In genomic region chr4:78477276-78477675, GRCh38 we compare ENCODE assay signal across 20 cellular contexts.
DNase-seq lines count a peak whose midpoint lies in the region; ATAC-seq, FAIRE-seq and TF ChIP-seq lines count a peak whose summit lies in the region.
"Had no signal": no experiment of that assay in that cellular context is flagged by ENCODE, and none has a peak within 500 bp of the region (broad histone marks: within the 10 kb centered on the region; RNA-seq: fewer than 3 reads in every experiment).

No MANE protein-coding gene starts in this region.

- H3K4me2 ChIP-seq in PC-3 (ENCODE audit: low read length), result no peak overlapping the region
- H3K4me2 ChIP-seq: KMS-11 had no signal

- no peaks in the 10 kb centered on the region for H3K36me3 Mint-ChIP-seq in T-helper 17 cell (ENCODE audit: low read depth)
- H3K36me3 Mint-ChIP-seq: immature natural killer cell, naive B cell had no signal

- H3K9me2 ChIP-seq in PC-3 (replicated peaks; ENCODE audit: low read length), result no peaks in the 10 kb centered on the region

- FAIRE-seq in D721Med (lab: Jason Lieb, UNC), result no peak

- POLR2A ChIA-PET in PC-3 (lab: Charles Lee; ENCODE audit: unreplicated experiment), result no interaction called here

- H3K9me3 ChIP-seq in PC-3 (ENCODE audit: low read length) (no peaks in the 10 kb centered on the region), T-helper 17 cell (ENCODE audit: control insufficient read depth, low read length, poor library complexity, severe bottlenecking) (no peaks in the 10 kb centered on the region)
- H3K9me3 ChIP-seq: pancreas, vagina had no signal

- H2AFZ ChIP-seq in PC-3 (ENCODE audit: low read length), result no peak overlapping the region

- peak; percentile 24; the same call in 1 of the 2 replicates for ATAC-seq in PC-3
- ATAC-seq in T-helper 17 cell, result no peak
- ATAC-seq: pancreas had no signal

- H3K4me1 Mint-ChIP-seq in T-helper 17 cell, result no peaks in the 10 kb centered on the region
- H3K4me1 Mint-ChIP-seq: endodermal cell, immature natural killer cell, naive B cell had no signal

- no peaks in the 10 kb centered on the region for H3F3A ChIP-seq in PC-3 (ENCODE audit: low read length, unreplicated experiment)

- BruUV-seq in PC-3 (replicated peaks; lab: Mats Ljungman, UMichigan), result no TSS peak

- no peak overlapping the region for H3K27ac Mint-ChIP-seq in T-helper 17 cell
- H3K27ac Mint-ChIP-seq: endodermal cell, immature natural killer cell, naive B cell had no signal

- H3K4me3 Mint-ChIP-seq in T-helper 17 cell, result no peak overlapping the region
- H3K4me3 Mint-ChIP-seq: endodermal cell, immature natural killer cell, naive B cell had no signal

- H3K9ac ChIP-seq in PC-3 (ENCODE audit: low read length), result no peak overlapping the region
- H3K9ac ChIP-seq: KMS-11 had no signal

- TF ChIP-seq CTCF in PC-3 (conservative IDR thresholded peaks at IDR 0.05; ENCODE audit: low read depth, low read length) (no peak), epithelial cell of proximal tubule (conservative IDR thresholded peaks at IDR 0.05; ENCODE audit: low read depth, low read length) (no peak), D721Med (IDR thresholded peaks at IDR 0.05; ENCODE audit: insufficient read depth, missing control alignments) (no peak)

- no peaks in the 10 kb centered on the region for H3K36me3 ChIP-seq in PC-3 (ENCODE audit: low read depth, low read length)
- H3K36me3 ChIP-seq: pancreas, vagina had no signal

- H3K27me3 Mint-ChIP-seq in T-helper 17 cell, result peaks cover 10% of the 10 kb centered on the region

- no peak overlapping the region for H3K27ac ChIP-seq in PC-3 (ENCODE audit: low read length)
- H3K27ac ChIP-seq: KMS-11, pancreas, vagina had no signal

- H3K79me2 ChIP-seq in PC-3 (ENCODE audit: low read length), result no peaks in the 10 kb centered on the region

- DNase-seq in EL (peak; percentile 48), PC-3 (peak; percentile 27), epithelial cell of proximal tubule (ENCODE audit: low read depth) (peak; percentile 20), kidney tubule cell (ENCODE audit: low spot score) (peak; percentile 44), D721Med (ENCODE audit: insufficient read length, low spot score) (no peak), pons (ENCODE audit: low spot score) (no peak), T-helper 17 cell (no peak)
- no peak for DNase-seq in activated naive CD4-positive, alpha-beta T cell treated with anti-CD3 and anti-CD28 coated beads, Interleukin-2, amount 50 U/mL, for 16 hours
- DNase-seq: amniotic stem cell; endodermal cell; immature natural killer cell; naive B cell; NCI-H1105 treated with DMSO at 0.1 percent for 48 hours; NCI-H2107; NCI-H69; pancreas; stimulated activated CD4-positive, alpha-beta T cell treated with anti-CD3 and anti-CD28 coated beads, Interleukin-4, amount 100 ng/mL, for 24 hours; substantia nigra had no signal

- no peaks in the 10 kb centered on the region for H3K27me3 ChIP-seq in PC-3 (ENCODE audit: low read length)
- H3K27me3 ChIP-seq: pancreas, vagina had no signal

- no peaks in the 10 kb centered on the region for H4K20me1 ChIP-seq in PC-3 (ENCODE audit: low read length)

- CTCF ChIA-PET in PC-3 (lab: Charles Lee), result no interaction called here

- intact Hi-C loops in PC-3 (cut with micrococcal nuclease), result no loop called here

- H3K4me3 ChIP-seq in PC-3 (ENCODE audit: low read length) (no peak overlapping the region), epithelial cell of proximal tubule (ENCODE audit: low read depth, low read length) (no peak overlapping the region)
- H3K4me3 ChIP-seq: pancreas, vagina had no signal

- H3K4me1 ChIP-seq in PC-3 (ENCODE audit: insufficient read depth, low read length), result no peaks in the 10 kb centered on the region; the same call in 1 of the 2 replicates
- H3K4me1 ChIP-seq: pancreas, vagina had no signal

Comparison
In these comparisons a context has a peak if more than half of its experiments do, and no peak if none do; other contexts are left out.
1. DNase-seq: peak in EL (single experiment), PC-3 (single experiment), epithelial cell of proximal tubule (single experiment) and kidney tubule cell (single experiment); none in D721Med (single experiment), pons (single experiment), activated naive CD4-positive, alpha-beta T cell treated with anti-CD3 and anti-CD28 coated beads, Interleukin-2, amount 50 U/mL, for 16 hours (single experiment) and T-helper 17 cell (0 of 3).